Comparison of ENCODE assay signal across 1 cellular context in genomic region chr9:34328500-34328982, GRCh38.
TF ChIP-seq lines count a peak whose summit lies in the region.

No MANE protein-coding gene starts in this region.

TF ChIP-seq in HEK293, 187 proteins besides CTCF, POLR2A, EP300 and RAD21 (continued from another document):
- TF ChIP-seq ZSCAN18 (tag by site-specific recombination; IDR thresholded peaks at IDR 0.05) (no peak), TRIM28 (IDR thresholded peaks at IDR 0.05; ENCODE audit: borderline replicate concordance, low read length) (no peak), ZBTB20 (tag by site-specific recombination; IDR thresholded peaks at IDR 0.05) (no peak), ZNF202 (tag by site-specific recombination; IDR thresholded peaks at IDR 0.05; ENCODE audit: borderline replicate concordance) (no peak), ZNF488 (tag by site-specific recombination; IDR thresholded peaks at IDR 0.05) (no peak), ZNF140 (tag by site-specific recombination; IDR thresholded peaks at IDR 0.05) (no peak), SP2 (tag by site-specific recombination; IDR thresholded peaks at IDR 0.05) (no peak), SCRT2 (tag by site-specific recombination; IDR thresholded peaks at IDR 0.05) (no peak), ZNF626 (tag by site-specific recombination; IDR thresholded peaks at IDR 0.05) (no peak), ZNF530 (tag by site-specific recombination; IDR thresholded peaks at IDR 0.05; ENCODE audit: low read depth) (no peak), ZNF335 (tag by site-specific recombination; conservative IDR thresholded peaks at IDR 0.05) (peak; percentile 93), ZNF639 (tag by site-specific recombination; IDR thresholded peaks at IDR 0.05) (no peak)
